In the genomic region with DNA sequence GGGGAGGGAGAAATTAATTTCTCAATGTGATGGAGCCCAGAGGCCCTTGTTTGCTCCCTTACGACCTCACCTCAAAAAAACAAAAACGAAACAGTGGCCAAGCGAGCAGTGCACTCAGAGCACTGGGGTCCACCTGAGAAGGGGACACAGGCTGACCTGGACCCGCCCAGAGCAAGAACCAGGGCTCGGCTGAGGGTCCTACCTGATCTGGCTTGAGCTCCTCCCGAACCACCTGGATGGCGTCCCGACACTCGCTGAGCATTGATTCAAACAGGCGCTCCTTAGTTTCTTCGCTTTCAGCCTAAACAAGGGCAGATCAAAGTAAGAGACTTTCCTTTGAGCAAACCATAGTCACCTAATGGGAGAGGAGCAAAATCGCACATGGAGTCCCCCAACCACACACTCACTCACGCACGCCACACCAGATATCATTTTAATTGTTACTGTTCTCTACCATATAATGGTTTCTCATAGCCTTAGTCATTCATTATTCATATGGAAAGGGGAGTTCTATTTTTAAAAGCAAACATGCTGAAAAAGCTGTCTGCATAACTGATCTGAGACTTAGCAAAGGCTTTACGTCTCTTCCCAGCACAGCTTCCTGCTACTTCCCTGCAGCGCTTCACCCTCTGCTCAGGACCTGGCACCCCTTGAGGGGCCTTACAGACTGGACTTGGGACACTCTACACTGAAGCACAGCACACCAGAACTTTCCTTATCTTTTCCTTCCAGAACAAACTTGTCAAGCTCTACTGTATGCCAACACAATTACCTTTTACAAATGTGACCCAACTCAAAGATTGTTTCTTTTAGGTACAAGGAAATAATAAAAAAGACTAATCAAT, we compare ENCODE assay signal across 19 cellular contexts. TPM values are rescaled to one million over a fixed set of nuclear protein-coding genes. Genes with fewer than 3 reads are reported as not detected.
DNase-seq lines count a peak whose midpoint lies in the region; ATAC-seq lines count a peak whose summit lies in the region.
"Had no signal": no experiment of that assay in that cellular context is flagged by ENCODE, and none has a peak within 500 bp of the region (broad histone marks: within the 10 kb centered on the region; RNA-seq: fewer than 3 reads in every experiment).

No MANE protein-coding gene starts in this region.

- POLR2A ChIA-PET in naive thymus-derived CD4-positive, alpha-beta T cell (lab: Charles Lee): interaction anchor here (1.0 to 1.2 kb wide), 3 partner anchors 11 to 53 kb away, joined by 3 read pairs; a partner anchor contains a TSS

- no peaks in the 10 kb centered on the region for H3K9me3 ChIP-seq in naive thymus-derived CD4-positive, alpha-beta T cell (ENCODE audit: control insufficient read depth in 2 of 3, low read length in 3 of 3)
- H3K9me3 ChIP-seq: ascending aorta, esophagus muscularis mucosa, stomach had no signal

- no peaks in the 10 kb centered on the region for H3K27me3 ChIP-seq in naive thymus-derived CD4-positive, alpha-beta T cell (ENCODE audit: control insufficient read depth in 2 of 2, insufficient read depth in 2 of 2, low read length in 2 of 2)
- H3K27me3 ChIP-seq: ascending aorta, esophagus muscularis mucosa, stomach had no signal

- DNase-seq in stimulated activated naive CD8-positive, alpha-beta T cell treated with anti-CD3 and anti-CD28 coated beads, Interleukin-15, amount 100 ng/mL, for 72 hours: no peak
- no peak for DNase-seq in central memory CD8-positive, alpha-beta T cell (ENCODE audit: low spot score in 2 of 2)
- no peak for DNase-seq in naive thymus-derived CD4-positive, alpha-beta T cell
- DNase-seq: activated CD4-positive, alpha-beta T cell treated with anti-CD3 and anti-CD28 coated beads for 48 hours; dermis blood vessel endothelial cell; head of caudate nucleus; NCI-H1092 treated with DMSO at 0.1 percent for 48 hours; posterior cingulate gyrus; stomach; T1000 had no signal

- ATAC-seq in stimulated activated naive CD8-positive, alpha-beta T cell treated with anti-CD3 and anti-CD28 coated beads, Interleukin-15, amount 100 ng/mL, for 72 hours: no peak
- no peak for ATAC-seq in central memory CD8-positive, alpha-beta T cell (replicated peaks; ENCODE audit: extremely low read depth, poor library complexity, severe bottlenecking)
- no peak for ATAC-seq in naive thymus-derived CD4-positive, alpha-beta T cell
- ATAC-seq in GM18498 (IDR thresholded peaks at IDR 0.05; ENCODE audit: unreplicated experiment) (no peak), GM19467 (IDR thresholded peaks at IDR 0.05; ENCODE audit: unreplicated experiment) (no peak), GM21576 (IDR thresholded peaks at IDR 0.05; ENCODE audit: unreplicated experiment) (no peak), HG02938 (IDR thresholded peaks at IDR 0.05; ENCODE audit: unreplicated experiment) (no peak)

- no peaks in the 10 kb centered on the region for H3K9me3 Mint-ChIP-seq in stimulated activated naive CD8-positive, alpha-beta T cell treated with anti-CD3 and anti-CD28 coated beads, Interleukin-15, Interleukin-2, amounts not matched to agents 100 ng/mL and 50 ng/mL, for 24 hours
- no peaks in the 10 kb centered on the region for H3K9me3 Mint-ChIP-seq in stimulated activated naive CD8-positive, alpha-beta T cell treated with anti-CD3 and anti-CD28 coated beads, Interleukin-15, amount 100 ng/mL, for 72 hours
- H3K9me3 Mint-ChIP-seq in central memory CD8-positive, alpha-beta T cell: no peaks in the 10 kb centered on the region
- no peaks in the 10 kb centered on the region for H3K9me3 Mint-ChIP-seq in naive thymus-derived CD4-positive, alpha-beta T cell
- H3K9me3 Mint-ChIP-seq: activated T-helper 1 cell treated with anti-CD3 and anti-CD28 coated beads, Interleukin-12 subunit alpha, Interleukin-12 subunit beta, Interleukin-2, Interleukin-4 antibody, amounts not matched to agents 30 ng/mL and 10 ng/mL and 1 ng/mL, durations not matched to agents 14 hours and 24 hours and 36 hours had no signal

- peaks cover 65% of the 10 kb centered on the region for H3K36me3 Mint-ChIP-seq in stimulated activated naive CD8-positive, alpha-beta T cell treated with anti-CD3 and anti-CD28 coated beads, Interleukin-15, Interleukin-2, amounts not matched to agents 100 ng/mL and 50 ng/mL, for 24 hours (ENCODE audit: low read depth)
- H3K36me3 Mint-ChIP-seq in central memory CD8-positive, alpha-beta T cell (ENCODE audit: insufficient read depth): peaks cover 65% of the 10 kb centered on the region
- peaks cover 19 to 49% (median 22%) of the 10 kb centered on the region in 5 donors for H3K36me3 Mint-ChIP-seq in naive thymus-derived CD4-positive, alpha-beta T cell

- CTCF ChIA-PET in naive thymus-derived CD4-positive, alpha-beta T cell (lab: Charles Lee): interaction anchor here (1.5 to 1.7 kb wide), 2 partner anchors 36 kb away, joined by 5 to 7 read pairs; no protein-coding TSS in a partner anchor

- peak overlapping the region; percentile 15 for H3K27ac Mint-ChIP-seq in stimulated activated naive CD8-positive, alpha-beta T cell treated with anti-CD3 and anti-CD28 coated beads, Interleukin-15, Interleukin-2, amounts not matched to agents 100 ng/mL and 50 ng/mL, for 24 hours
- no peak overlapping the region for H3K27ac Mint-ChIP-seq in stimulated activated naive CD8-positive, alpha-beta T cell treated with anti-CD3 and anti-CD28 coated beads, Interleukin-15, amount 100 ng/mL, for 72 hours
- H3K27ac Mint-ChIP-seq in central memory CD8-positive, alpha-beta T cell (ENCODE audit: low read depth): peak overlapping the region; percentile 60
- peak overlapping the region in 7 of 9 donors; percentile 28 to 81 (median 62) for H3K27ac Mint-ChIP-seq in naive thymus-derived CD4-positive, alpha-beta T cell

- no peak overlapping the region for H3K4me3 Mint-ChIP-seq in stimulated activated naive CD8-positive, alpha-beta T cell treated with anti-CD3 and anti-CD28 coated beads, Interleukin-15, Interleukin-2, amounts not matched to agents 100 ng/mL and 50 ng/mL, for 24 hours
- H3K4me3 Mint-ChIP-seq in stimulated activated naive CD8-positive, alpha-beta T cell treated with anti-CD3 and anti-CD28 coated beads, Interleukin-15, amount 100 ng/mL, for 72 hours: no peak overlapping the region
- H3K4me3 Mint-ChIP-seq in central memory CD8-positive, alpha-beta T cell: no peak overlapping the region
- peak overlapping the region in 1 of 10 donors; percentile 45 for H3K4me3 Mint-ChIP-seq in naive thymus-derived CD4-positive, alpha-beta T cell
- H3K4me3 Mint-ChIP-seq: activated T-helper 1 cell treated with anti-CD3 and anti-CD28 coated beads, Interleukin-12 subunit alpha, Interleukin-12 subunit beta, Interleukin-2, Interleukin-4 antibody, amounts not matched to agents 30 ng/mL and 10 ng/mL and 1 ng/mL, durations not matched to agents 14 hours and 24 hours and 36 hours had no signal

- intact Hi-C loops in naive thymus-derived CD4-positive, alpha-beta T cell (cut with micrococcal nuclease): no loop called here

- peaks cover 8 to 91% (median 26%) of the 10 kb centered on the region in 3 experiments for H3K36me3 ChIP-seq in naive thymus-derived CD4-positive, alpha-beta T cell (ENCODE audit: control insufficient read depth in 2 of 3, insufficient read depth in 3 of 3, low read length in 3 of 3)

- no peak overlapping the region for H3K4me3 ChIP-seq in naive thymus-derived CD4-positive, alpha-beta T cell (ENCODE audit: low read length)
- H3K4me3 ChIP-seq: ascending aorta, esophagus muscularis mucosa, stomach had no signal

- H3K4me1 ChIP-seq in naive thymus-derived CD4-positive, alpha-beta T cell (ENCODE audit: control insufficient read depth in 2 of 2, insufficient read depth in 2 of 2, low read length in 2 of 2): no peaks in the 10 kb centered on the region
- H3K4me1 ChIP-seq: ascending aorta, esophagus muscularis mucosa had no signal

- no peaks in the 10 kb centered on the region for H3K27me3 Mint-ChIP-seq in stimulated activated naive CD8-positive, alpha-beta T cell treated with anti-CD3 and anti-CD28 coated beads, Interleukin-15, Interleukin-2, amounts not matched to agents 100 ng/mL and 50 ng/mL, for 24 hours
- no peaks in the 10 kb centered on the region for H3K27me3 Mint-ChIP-seq in stimulated activated naive CD8-positive, alpha-beta T cell treated with anti-CD3 and anti-CD28 coated beads, Interleukin-15, amount 100 ng/mL, for 72 hours
- H3K27me3 Mint-ChIP-seq in central memory CD8-positive, alpha-beta T cell: no peaks in the 10 kb centered on the region
- H3K27me3 Mint-ChIP-seq in naive thymus-derived CD4-positive, alpha-beta T cell: no peaks in the 10 kb centered on the region

- H3K4me1 Mint-ChIP-seq in stimulated activated naive CD8-positive, alpha-beta T cell treated with anti-CD3 and anti-CD28 coated beads, Interleukin-15, Interleukin-2, amounts not matched to agents 100 ng/mL and 50 ng/mL, for 24 hours (ENCODE audit: low read depth): peaks cover 26% of the 10 kb centered on the region
- H3K4me1 Mint-ChIP-seq in stimulated activated naive CD8-positive, alpha-beta T cell treated with anti-CD3 and anti-CD28 coated beads, Interleukin-15, amount 100 ng/mL, for 72 hours: peaks cover 39% of the 10 kb centered on the region
- peaks cover 10% of the 10 kb centered on the region for H3K4me1 Mint-ChIP-seq in central memory CD8-positive, alpha-beta T cell
- peaks cover 9 to 38% (median 30%) of the 10 kb centered on the region in 7 donors for H3K4me1 Mint-ChIP-seq in naive thymus-derived CD4-positive, alpha-beta T cell

- peak overlapping the region; percentile 30 for H3K27ac ChIP-seq in naive thymus-derived CD4-positive, alpha-beta T cell (ENCODE audit: low read depth, low read length)
- H3K27ac ChIP-seq: ascending aorta, esophagus muscularis mucosa, stomach had no signal

RNA-seq across cellular contexts. Expression of a gene that starts 21.9 kb away (rescaled TPM):
- 100 to 1,000 TPM in 1 of 5 experiments, 10 to 100 TPM in 4; 70.8 to 105 (median 91.9) TPM for total RNA-seq in naive thymus-derived CD4-positive, alpha-beta T cell
- 10 to 100 TPM; 69.6 to 94.0 TPM for polyA plus RNA-seq in naive thymus-derived CD4-positive, alpha-beta T cell

RNA-seq across cellular contexts. Expression of a gene that starts 23.3 kb away (rescaled TPM):
- 1 to 10 TPM in 2 of 5 experiments, under 1 TPM in 3; 0.07 to 2.7 (median 0.39) TPM for total RNA-seq in naive thymus-derived CD4-positive, alpha-beta T cell
- under 1 TPM in 1 of 2 donors, not detected in 1; 0.08 TPM for polyA plus RNA-seq in naive thymus-derived CD4-positive, alpha-beta T cell
- total RNA-seq: ascending aorta had no signal

RNA-seq across cellular contexts. Expression of a gene that starts 24.1 kb away (rescaled TPM):
- total RNA-seq in naive thymus-derived CD4-positive, alpha-beta T cell: 1 to 10 TPM in 2 of 5 experiments, not detected in 3; 1.0 to 1.2 TPM
- polyA plus RNA-seq in naive thymus-derived CD4-positive, alpha-beta T cell: under 1 TPM in 1 of 2 donors, not detected in 1; 0.13 TPM
- total RNA-seq: dermis blood vessel endothelial cell, stomach had no signal
- polyA plus RNA-seq: keratinocyte had no signal

RNA-seq across cellular contexts. Expression of a gene that starts 28.5 kb away (rescaled TPM):
- total RNA-seq in naive thymus-derived CD4-positive, alpha-beta T cell: 1 to 10 TPM in 1 of 5 experiments, under 1 TPM in 3, not detected in 1; 0.24 to 1.1 (median 0.28) TPM
- polyA plus RNA-seq in naive thymus-derived CD4-positive, alpha-beta T cell: 1 to 10 TPM; 2.3 to 4.6 TPM
- total RNA-seq: ascending aorta, dermis blood vessel endothelial cell, stomach had no signal
- polyA plus RNA-seq: keratinocyte had no signal

RNA-seq across cellular contexts. Expression of a gene that starts 49.8 kb away (rescaled TPM):
- total RNA-seq in naive thymus-derived CD4-positive, alpha-beta T cell: 1 to 10 TPM; 6.9 to 9.9 (median 9.1) TPM
- polyA plus RNA-seq in naive thymus-derived CD4-positive, alpha-beta T cell: under 1 TPM; 0.28 to 0.55 TPM

Comparison
In these comparisons a context has a peak if more than half of its experiments do, and no peak if none do; other contexts are left out.
1. H3K27ac Mint-ChIP-seq: peak in stimulated activated naive CD8-positive, alpha-beta T cell treated with anti-CD3 and anti-CD28 coated beads, Interleukin-15, Interleukin-2, amounts not matched to agents 100 ng/mL and 50 ng/mL, for 24 hours (single experiment), central memory CD8-positive, alpha-beta T cell (single experiment) and naive thymus-derived CD4-positive, alpha-beta T cell (7 of 9); none in stimulated activated naive CD8-positive, alpha-beta T cell treated with anti-CD3 and anti-CD28 coated beads, Interleukin-15, amount 100 ng/mL, for 72 hours (0 of 2).